ENCODE assay signal across 15 cellular contexts in the genomic region with DNA sequence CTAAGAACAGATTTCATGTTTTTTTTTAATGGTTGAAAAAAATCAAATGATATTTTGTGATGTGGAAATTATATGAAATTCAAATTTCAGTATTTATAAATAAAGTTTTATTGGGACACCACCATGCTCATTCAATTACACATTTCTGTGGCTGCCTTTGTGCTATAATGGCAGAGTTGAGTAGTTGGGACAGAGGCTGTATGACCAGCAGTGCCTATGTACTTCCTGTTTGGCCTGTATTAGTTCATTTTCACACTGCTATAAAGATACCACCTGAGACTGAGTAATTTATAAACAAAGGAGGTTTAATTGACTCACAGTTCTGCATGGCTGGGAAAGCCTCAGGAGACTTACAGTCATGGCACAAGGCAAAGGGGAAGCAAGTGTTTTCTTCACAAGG. TPM values are rescaled to one million over a fixed set of nuclear protein-coding genes. Genes with fewer than 3 reads are reported as not detected.
A peak's percentile ranks its signal among the peaks of the same experiment; 100 is the strongest.
DNase-seq lines count a peak whose midpoint lies in the region; ATAC-seq and TF ChIP-seq lines count a peak whose summit lies in the region.
"Had no signal": no experiment of that assay in that cellular context is flagged by ENCODE, and none has a peak within 500 bp of the region (broad histone marks: within the 10 kb centered on the region; RNA-seq: fewer than 3 reads in every experiment).

No MANE protein-coding gene starts in this region.

- no peaks in the 10 kb centered on the region for H3K9me3 ChIP-seq in mammary epithelial cell (replicated peaks; ENCODE audit: insufficient read depth, low read length)
- H3K9me3 ChIP-seq in breast epithelium = no peaks in the 10 kb centered on the region
- no peaks in the 10 kb centered on the region for H3K9me3 ChIP-seq in left lung

- H3K4me1 ChIP-seq in mammary epithelial cell (ENCODE audit: insufficient read depth, low read length) = no peaks in the 10 kb centered on the region
- H3K4me1 ChIP-seq in breast epithelium = no peaks in the 10 kb centered on the region
- no peaks in the 10 kb centered on the region for H3K4me1 ChIP-seq in left lung

- peak; percentile 88 for ATAC-seq in esophagus mucosa
- peak; percentile 58 for ATAC-seq in stimulated activated naive CD8-positive, alpha-beta T cell treated with anti-CD3 and anti-CD28 coated beads, Interleukin-15, amount 100 ng/mL, for 72 hours
- no peak for ATAC-seq in left lung
- ATAC-seq: HepG2 had no signal

- H3K4me3 ChIP-seq in mammary epithelial cell (replicated peaks in 1 of 3; ENCODE audit: insufficient read depth in 1 of 3, low read depth in 2 of 3, low read length in 3 of 3) = no peak overlapping the region
- no peak overlapping the region for H3K4me3 ChIP-seq in breast epithelium
- H3K4me3 ChIP-seq in left lung = no peak overlapping the region

- peaks cover 19% of the 10 kb centered on the region for H3K4me1 Mint-ChIP-seq in stimulated activated naive CD8-positive, alpha-beta T cell treated with anti-CD3 and anti-CD28 coated beads, Interleukin-15, amount 100 ng/mL, for 72 hours

- no peaks in the 10 kb centered on the region for H3K27me3 Mint-ChIP-seq in stimulated activated naive CD8-positive, alpha-beta T cell treated with anti-CD3 and anti-CD28 coated beads, Interleukin-15, amount 100 ng/mL, for 72 hours
- H3K27me3 Mint-ChIP-seq: B cell; CD8-positive, alpha-beta memory T cell had no signal

- TF ChIP-seq POLR2A in breast epithelium (IDR thresholded peaks at IDR 0.05) = no peak

- no peak overlapping the region for H3K9ac ChIP-seq in mammary epithelial cell (ENCODE audit: insufficient read depth, low read length)

- no peak overlapping the region for H3K4me3 Mint-ChIP-seq in stimulated activated naive CD8-positive, alpha-beta T cell treated with anti-CD3 and anti-CD28 coated beads, Interleukin-15, amount 100 ng/mL, for 72 hours
- H3K4me3 Mint-ChIP-seq: B cell; CD8-positive, alpha-beta memory T cell had no signal

- dilution Hi-C loops in mammary epithelial cell (cut with HindIII; ENCODE audit: low sequenced_read_pairs) = no loop called here

- no peak overlapping the region for H2AFZ ChIP-seq in mammary epithelial cell (ENCODE audit: low read depth, low read length)

- DNase-seq in mammary epithelial cell (peak; percentile 5), breast epithelium (ENCODE audit: low spot score in 2 of 2) (no peak), MV-4-11 (lab: John Stamatoyannopoulos, UW) (peak; percentile 20), left lung (no peak), HEK293T (ENCODE audit: extremely low spot score) (no peak), GM13977 (ENCODE audit: low spot score) (no peak)
- no peak for DNase-seq in stimulated activated naive CD8-positive, alpha-beta T cell treated with anti-CD3 and anti-CD28 coated beads, Interleukin-15, amount 100 ng/mL, for 72 hours
- DNase-seq: CD8-positive, alpha-beta memory T cell; Karpas-422; NCI-H1048; NCI-H345; NCI-H526 treated with DMSO at 0.1 percent for 48 hours had no signal

- peak overlapping the region in 1 of 2 donors; percentile 21 for H3K27ac Mint-ChIP-seq in stimulated activated naive CD8-positive, alpha-beta T cell treated with anti-CD3 and anti-CD28 coated beads, Interleukin-15, amount 100 ng/mL, for 72 hours

- TF ChIP-seq CTCF in mammary epithelial cell (conservative IDR thresholded peaks at IDR 0.05 in 1 of 2, IDR thresholded peaks at IDR 0.05 in 1 of 2; ENCODE audit: extremely low read depth in 1 of 2, insufficient read depth in 1 of 2, low read depth in 1 of 2, low read length in 2 of 2) (no peak), breast epithelium (IDR thresholded peaks at IDR 0.05) (no peak), left lung (IDR thresholded peaks at IDR 0.05) (no peak), GM13977 (IDR thresholded peaks at IDR 0.05; ENCODE audit: extremely low read depth, insufficient read depth, missing control alignments) (no peak)

- H3K36me3 ChIP-seq in mammary epithelial cell (ENCODE audit: insufficient read depth, low read length) (peaks cover 30% of the 10 kb centered on the region), breast epithelium (peaks cover 13% of the 10 kb centered on the region), left lung (peaks cover 0 to 66% of the 10 kb centered on the region in 2 donors)

- H4K20me1 ChIP-seq in mammary epithelial cell (ENCODE audit: insufficient read depth, low read length) = no peaks in the 10 kb centered on the region

- H3K27me3 ChIP-seq in mammary epithelial cell (ENCODE audit: insufficient read depth, low read length) (no peaks in the 10 kb centered on the region), breast epithelium (no peaks in the 10 kb centered on the region), left lung (no peaks in the 10 kb centered on the region)

- H3K4me2 ChIP-seq in mammary epithelial cell (ENCODE audit: insufficient read depth, low read depth, low read length) = no peak overlapping the region

- no TSS peak for BruUV-seq in mammary epithelial cell (replicated peaks; lab: Mats Ljungman, UMichigan)

- POLR2A ChIA-PET in HEK293T (lab: Yijun Ruan, JAX) = no interaction called here

- H3K79me2 ChIP-seq in mammary epithelial cell (ENCODE audit: insufficient read depth, low read length) = no peaks in the 10 kb centered on the region

- intact Hi-C loops in mammary epithelial cell (cut with micrococcal nuclease) = no loop called here
- intact Hi-C loops in breast epithelium (cut with DNase I; ENCODE audit: low total_unique reads) = no loop called here
- intact Hi-C loops in left lung (cut with DNase I) = no loop called here

- in situ Hi-C loops in mammary epithelial cell (cut with MboI; ENCODE audit: low sequenced_read_pairs in 2 of 2) = no loop called here
- in situ Hi-C loops in GM13977 (cut with MboI; ENCODE audit: low pct_unique_long_range_greater_than_20kb, low sequenced_read_pairs, unreplicated experiment) = no loop called here

- H3K27ac ChIP-seq in mammary epithelial cell (ENCODE audit: insufficient read depth, low read depth, low read length) = no peak overlapping the region
- no peak overlapping the region for H3K27ac ChIP-seq in breast epithelium
- H3K27ac ChIP-seq in left lung = no peak overlapping the region

- no peaks in the 10 kb centered on the region for H3K9me3 Mint-ChIP-seq in stimulated activated naive CD8-positive, alpha-beta T cell treated with anti-CD3 and anti-CD28 coated beads, Interleukin-15, amount 100 ng/mL, for 72 hours
- H3K9me3 Mint-ChIP-seq: CD8-positive, alpha-beta memory T cell had no signal

- CTCF ChIA-PET in mammary epithelial cell (lab: Charles Lee; ENCODE audit: low non-redundant PET) = interaction anchor here (0.6 kb wide), 1 partner anchor 114 kb away, joined by 3 read pairs; no protein-coding TSS in a partner anchor
- CTCF ChIA-PET in HEK293T (lab: Yijun Ruan, JAX) = no interaction called here

TF ChIP-seq in HEK293T, 16 proteins besides CTCF, POLR2A, EP300 and RAD21:
- TF ChIP-seq SUZ12 (IDR thresholded peaks at IDR 0.05) (no peak), NFRKB (IDR thresholded peaks at IDR 0.05) (no peak), ELF4 (IDR thresholded peaks at IDR 0.05) (no peak), ARNT (IDR thresholded peaks at IDR 0.05) (no peak)
TF ChIP-seq in HEK293T: peak in this region for 0.

RNA-seq across cellular contexts. Expression of gene AKAP11, which starts 33.6 kb away (rescaled TPM):
- total RNA-seq in mammary epithelial cell (10 to 100 TPM; 28.5 to 28.6 TPM), breast epithelium (10 to 100 TPM; 32.0 to 39.5 (median 38.0) TPM), esophagus mucosa (13.8 TPM), left lung (10 to 100 TPM; 30.3 to 34.5 TPM)
- 12.8 TPM for polyA plus RNA-seq in mammary epithelial cell
- polyA minus RNA-seq in mammary epithelial cell = 21.7 TPM

Comparison
In these comparisons a context has a peak if more than half of its experiments do, and no peak if none do; other contexts are left out.
1. DNase-seq: peak in mammary epithelial cell (single experiment) and MV-4-11 (single experiment); none in breast epithelium (0 of 2), stimulated activated naive CD8-positive, alpha-beta T cell treated with anti-CD3 and anti-CD28 coated beads, Interleukin-15, amount 100 ng/mL, for 72 hours (0 of 2), left lung (0 of 2), HEK293T (single experiment) and GM13977 (single experiment).